In genomic region chr3:155416500-155417118, GRCh38 we compare ENCODE assay signal across 18 cellular contexts.
A peak's percentile ranks its signal among the peaks of the same experiment; 100 is the strongest.
DNase-seq lines count a peak whose midpoint lies in the region; ATAC-seq and TF ChIP-seq lines count a peak whose summit lies in the region.
"Had no signal": no experiment of that assay in that cellular context is flagged by ENCODE, and none has a peak within 500 bp of the region (broad histone marks: within the 10 kb centered on the region; RNA-seq: fewer than 3 reads in every experiment).

No MANE protein-coding gene starts in this region.

- H3K27ac ChIP-seq in PC-9 (peak overlapping the region; percentile 40), neural cell (ENCODE audit: low read length) (peak overlapping the region; percentile 91)
- H3K27ac ChIP-seq: BLaER1 treated with 17β-estradiol and CSF1 and Interleukin-3, amounts not matched to agents 10 nM and 100 nM; gastroesophageal sphincter; parathyroid adenoma; thyroid gland had no signal

- DNase-seq in EL (peak; percentile 75), PC-9 (peak; percentile 13 to 96), epithelial cell of esophagus (ENCODE audit: low read depth) (peak; percentile 90), NCI-H187 treated with DMSO at 0.1 percent for 48 hours (lab: John Stamatoyannopoulos, UW) (no peak), AML-193 (lab: John Stamatoyannopoulos, UW) (no peak), Right ventricle myocardium superior (no peak)
- no peak for DNase-seq in stimulated activated naive CD8-positive, alpha-beta T cell treated with anti-CD3 and anti-CD28 coated beads, Interleukin-15, Interleukin-2, amounts not matched to agents 100 U/mL and 50 U/mL, for 24 hours
- DNase-seq: activated CD4-positive, alpha-beta T cell treated with anti-CD3 and anti-CD28 coated beads for 36 hours; activated T-cell treated with anti-CD3 and anti-CD28 coated beads, Interleukin-2, amount 50 U/mL, for 4 hours; amygdala; immature natural killer cell; NCI-H1105 treated with DMSO at 0.1 percent for 48 hours; T-helper 2 cell; thyroid gland had no signal

- H3K27me3 ChIP-seq in PC-9 (ENCODE audit: insufficient read depth, low read depth) (no peaks in the 10 kb centered on the region), neural cell (ENCODE audit: insufficient read depth, low read depth, low read length) (no peaks in the 10 kb centered on the region)
- H3K27me3 ChIP-seq: BLaER1 treated with 17β-estradiol and CSF1 and Interleukin-3, amounts not matched to agents 10 nM and 100 nM; gastroesophageal sphincter; thyroid gland had no signal

- H3K9me2 ChIP-seq in PC-9 (ENCODE audit: insufficient read depth) = no peaks in the 10 kb centered on the region
- H3K9me2 ChIP-seq in neural cell (ENCODE audit: insufficient read depth, low read length) = no peaks in the 10 kb centered on the region

- POLR2A ChIA-PET in PC-9 (lab: Charles Lee; ENCODE audit: unreplicated experiment) = no interaction called here

- intact Hi-C loops in PC-9 (cut with micrococcal nuclease; ENCODE audit: unreplicated experiment) (no loop called here), Right ventricle myocardium superior (cut with DNase I) (no loop called here)

- peaks cover 30% of the 10 kb centered on the region for H3K4me1 ChIP-seq in PC-9 (replicated peaks; ENCODE audit: insufficient read depth)
- H3K4me1 ChIP-seq: gastroesophageal sphincter, thyroid gland had no signal

- CTCF ChIA-PET in PC-9 (lab: Charles Lee) = no interaction called here

- no TSS peak for BruUV-seq in PC-9 (replicated peaks; lab: Mats Ljungman, UMichigan)

- no peak for TF ChIP-seq RAD21 in neural cell (conservative IDR thresholded peaks at IDR 0.05)

- H3K4me3 ChIP-seq in PC-9 = no peak overlapping the region
- H3K4me3 ChIP-seq in epithelial cell of esophagus (ENCODE audit: low read length) = no peak overlapping the region
- H3K4me3 ChIP-seq in neural cell (ENCODE audit: low read length) = no peak overlapping the region
- H3K4me3 ChIP-seq: BLaER1 treated with 17β-estradiol and CSF1 and Interleukin-3, amounts not matched to agents 10 nM and 100 nM; gastroesophageal sphincter; thyroid gland had no signal

- H3F3A ChIP-seq in PC-9 (ENCODE audit: insufficient read depth, low read depth) = peaks cover 20% of the 10 kb centered on the region; the same call in 1 of the 2 replicates
- H3F3A ChIP-seq in neural cell (ENCODE audit: insufficient read depth, low read length, poor library complexity, severe bottlenecking) = no peaks in the 10 kb centered on the region

- H4K20me1 ChIP-seq in PC-9 (ENCODE audit: insufficient read depth) (no peaks in the 10 kb centered on the region), neural cell (ENCODE audit: insufficient read depth) (no peaks in the 10 kb centered on the region)
- H4K20me1 ChIP-seq: BLaER1 treated with 17β-estradiol and CSF1 and Interleukin-3, amounts not matched to agents 10 nM and 100 nM had no signal

- H3K9me3 ChIP-seq in PC-9 (ENCODE audit: insufficient read depth, low read depth) = no peaks in the 10 kb centered on the region
- no peaks in the 10 kb centered on the region for H3K9me3 ChIP-seq in neural cell (ENCODE audit: low read length)
- H3K9me3 ChIP-seq: gastroesophageal sphincter, thyroid gland had no signal

- H3K79me2 ChIP-seq in PC-9 (ENCODE audit: low read depth) = no peaks in the 10 kb centered on the region
- no peaks in the 10 kb centered on the region for H3K79me2 ChIP-seq in neural cell (replicated peaks; ENCODE audit: insufficient read depth, low read length)
- H3K79me2 ChIP-seq: parathyroid adenoma had no signal

- H3K4me2 ChIP-seq in PC-9 (peak overlapping the region; percentile 45), neural cell (ENCODE audit: low read length) (no peak overlapping the region)
- H3K4me2 ChIP-seq: BLaER1 treated with 17β-estradiol and CSF1 and Interleukin-3, amounts not matched to agents 10 nM and 100 nM had no signal

- TF ChIP-seq CTCF in PC-9 (conservative IDR thresholded peaks at IDR 0.05) = no peak
- no peak for TF ChIP-seq CTCF in epithelial cell of esophagus (IDR thresholded peaks at IDR 0.05; ENCODE audit: insufficient read depth, low read depth, low read length, missing control alignments)
- no peak for TF ChIP-seq CTCF in neural cell (IDR thresholded peaks at IDR 0.05; ENCODE audit: poor library complexity, severe bottlenecking)

- H3K36me3 ChIP-seq in PC-9 (ENCODE audit: low read depth) (no peaks in the 10 kb centered on the region), neural cell (ENCODE audit: insufficient read depth, low read length) (no peaks in the 10 kb centered on the region)
- H3K36me3 ChIP-seq: BLaER1 treated with 17β-estradiol and CSF1 and Interleukin-3, amounts not matched to agents 10 nM and 100 nM; gastroesophageal sphincter; thyroid gland had no signal

- H3K9ac ChIP-seq in neural cell (ENCODE audit: low read length) = no peak overlapping the region
- H3K9ac ChIP-seq: BLaER1 treated with 17β-estradiol and CSF1 and Interleukin-3, amounts not matched to agents 10 nM and 100 nM; parathyroid adenoma had no signal

- no peak for TF ChIP-seq EP300 in neural cell (conservative IDR thresholded peaks at IDR 0.05; ENCODE audit: poor library complexity, severe bottlenecking)

- no peak for ATAC-seq in stimulated activated naive CD8-positive, alpha-beta T cell treated with anti-CD3 and anti-CD28 coated beads, Interleukin-15, Interleukin-2, amounts not matched to agents 100 U/mL and 50 U/mL, for 24 hours
- ATAC-seq in Right ventricle myocardium superior (ENCODE audit: poor library complexity) = no peak
- ATAC-seq: activated CD4-positive, alpha-beta T cell treated with anti-CD3 and anti-CD28 coated beads for 36 hours; activated T-cell treated with anti-CD3 and anti-CD28 coated beads, Interleukin-2, amount 50 U/mL, for 4 hours; gastroesophageal sphincter had no signal

- H2AFZ ChIP-seq in PC-9 (no peak overlapping the region), neural cell (ENCODE audit: low read depth, low read length) (no peak overlapping the region)
- H2AFZ ChIP-seq: parathyroid adenoma had no signal

TF ChIP-seq in neural cell, 6 proteins besides CTCF, POLR2A, EP300 and RAD21:
- TF ChIP-seq EZH2 (IDR thresholded peaks at IDR 0.05; ENCODE audit: borderline replicate concordance, insufficient read depth, low read length, poor library complexity, severe bottlenecking) = no peak
- no peak for TF ChIP-seq SMC3 (conservative IDR thresholded peaks at IDR 0.05; ENCODE audit: poor library complexity)
- no peak for TF ChIP-seq MXI1 (conservative IDR thresholded peaks at IDR 0.05; ENCODE audit: poor library complexity, severe bottlenecking)
- no peak for TF ChIP-seq TAF1 (IDR thresholded peaks at IDR 0.05; ENCODE audit: low read depth)
- no peak for TF ChIP-seq REST (IDR thresholded peaks at IDR 0.05; ENCODE audit: borderline replicate concordance)
- no peak for TF ChIP-seq POLR2AphosphoS5 (IDR thresholded peaks at IDR 0.05)

Comparison
In these comparisons a context has a peak if more than half of its experiments do, and no peak if none do; other contexts are left out.
1. DNase-seq: peak in EL (single experiment), PC-9 (2 of 2) and epithelial cell of esophagus (single experiment); none in NCI-H187 treated with DMSO at 0.1 percent for 48 hours (single experiment), AML-193 (0 of 2), stimulated activated naive CD8-positive, alpha-beta T cell treated with anti-CD3 and anti-CD28 coated beads, Interleukin-15, Interleukin-2, amounts not matched to agents 100 U/mL and 50 U/mL, for 24 hours (single experiment) and Right ventricle myocardium superior (single experiment).